ENCODE assay signal across 8 cellular contexts in genomic region chr2:87454421-87454820, GRCh38.
DNase-seq lines count a peak whose midpoint lies in the region; ATAC-seq, FAIRE-seq and TF ChIP-seq lines count a peak whose summit lies in the region.
"Not testable (repeated sequence)": the region's sequence is repeated elsewhere in the genome, so short reads cannot be mapped to it uniquely, and the experiment has no call there.

No MANE protein-coding gene starts in this region.

- H3K4me3 ChIP-seq in Karpas-422 (ENCODE audit: low read length), result peak overlapping the region; percentile 51
- H3K4me3 ChIP-seq in SK-N-MC; body of pancreas; fibroblast of lung (replicated peaks in 1 of 4; ENCODE audit: control extremely low read depth in 1 of 4, insufficient read depth in 1 of 4, low read depth in 3 of 4, low read length in 4 of 4); keratinocyte (ENCODE audit: control insufficient read depth in 2 of 3, extremely low read depth in 1 of 3, insufficient read depth in 2 of 3, low read depth in 1 of 3, low read length in 3 of 3); aorta (ENCODE audit: low read length in 2 of 2): not testable (repeated sequence)

- H3K36me3 Mint-ChIP-seq in progenitor cell of endocrine pancreas (ENCODE audit: insufficient read depth), result not testable (repeated sequence)

- H4K20me1 ChIP-seq in Karpas-422 (ENCODE audit: insufficient read depth, low read depth, low read length); fibroblast of lung (ENCODE audit: control insufficient read depth, extremely low read depth, insufficient read depth, low read length); keratinocyte (ENCODE audit: control insufficient read depth, extremely low read depth, insufficient read depth, low read length): not testable (repeated sequence)

- H3K9me3 ChIP-seq in Karpas-422 (ENCODE audit: low read length); SK-N-MC (ENCODE audit: low read depth, low read length); body of pancreas; fibroblast of lung (ENCODE audit: control insufficient read depth, insufficient read depth, low read depth, low read length); keratinocyte (ENCODE audit: control insufficient read depth, low read depth, low read length); aorta (ENCODE audit: control insufficient read depth, low read length): not testable (repeated sequence)

- H3K4me1 ChIP-seq in Karpas-422 (ENCODE audit: low read length) (peaks cover 20% of the 10 kb centered on the region), keratinocyte (ENCODE audit: control insufficient read depth, extremely low read depth, insufficient read depth, low read length) (peaks cover 15% of the 10 kb centered on the region)
- not testable (repeated sequence) for H3K4me1 ChIP-seq in body of pancreas; fibroblast of lung (ENCODE audit: control insufficient read depth, extremely low read depth, insufficient read depth, low read length); aorta (ENCODE audit: control insufficient read depth in 1 of 2, insufficient read depth in 2 of 2, low read length in 2 of 2)

- not testable (repeated sequence) for H3K36me3 ChIP-seq in Karpas-422 (ENCODE audit: insufficient read depth, low read length); SK-N-MC (ENCODE audit: insufficient read depth, low read length); body of pancreas (replicated peaks in 1 of 2; ENCODE audit: insufficient read depth in 1 of 2, low read depth in 2 of 2); fibroblast of lung (ENCODE audit: control insufficient read depth, insufficient read depth, low read length); keratinocyte (ENCODE audit: control insufficient read depth in 2 of 2, extremely low read depth in 1 of 2, insufficient read depth in 2 of 2, low read length in 2 of 2); aorta (ENCODE audit: control insufficient read depth in 1 of 2, insufficient read depth in 2 of 2, low read length in 1 of 2)

- FAIRE-seq in keratinocyte (lab: Jason Lieb, UNC), result not testable (repeated sequence)

- H3K9me3 Mint-ChIP-seq in progenitor cell of endocrine pancreas (ENCODE audit: low read depth), result not testable (repeated sequence)

- H3K9ac ChIP-seq in Karpas-422 (ENCODE audit: low read length), result peak overlapping the region; percentile 29
- not testable (repeated sequence) for H3K9ac ChIP-seq in SK-N-MC (ENCODE audit: insufficient read length); fibroblast of lung (ENCODE audit: insufficient read depth, low read length); keratinocyte (ENCODE audit: control insufficient read depth, extremely low read depth, insufficient read depth, low read length)

- not testable (repeated sequence) for H2AFZ ChIP-seq in Karpas-422 (ENCODE audit: low read length); fibroblast of lung (ENCODE audit: low read length); keratinocyte (ENCODE audit: control insufficient read depth, low read length)

- TF ChIP-seq POLR2A in body of pancreas (IDR thresholded peaks at IDR 0.05), result not testable (repeated sequence)

- intact Hi-C loops in body of pancreas (cut with DNase I); aorta (cut with DNase I): not testable (repeated sequence)

- H3K4me3 Mint-ChIP-seq in progenitor cell of endocrine pancreas (ENCODE audit: low read depth), result not testable (repeated sequence)

- dilution Hi-C loops in keratinocyte (cut with MboI; ENCODE audit: extremely low pct_ligation_motif_present, low sequenced_read_pairs), result not testable (repeated sequence)

- TF ChIP-seq CTCF in body of pancreas (IDR thresholded peaks at IDR 0.05); fibroblast of lung (conservative IDR thresholded peaks at IDR 0.05 in 1 of 2, IDR thresholded peaks at IDR 0.05 in 1 of 2; ENCODE audit: low read depth in 1 of 2, low read length in 2 of 2); keratinocyte (optimal IDR thresholded peaks at IDR 0.05 in 1 of 3, IDR thresholded peaks at IDR 0.05 in 1 of 3, conservative IDR thresholded peaks at IDR 0.05 in 1 of 3; ENCODE audit: extremely low read depth in 1 of 3, insufficient read depth in 2 of 3, low read length in 3 of 3); progenitor cell of endocrine pancreas (IDR thresholded peaks at IDR 0.05; ENCODE audit: unreplicated experiment): not testable (repeated sequence)

- WGBS in body of pancreas, 2 donors, result 48 to 59% methylated on average over 2 of the region's 2 CpGs
- WGBS in aorta, 2 donors, result 21 to 26% methylated on average over 2 of the region's 2 CpGs

- DNase-seq in ELR (ENCODE audit: low read depth) (peak; percentile 76), Karpas-422 (peak; percentile 59), fibroblast of lung (ENCODE audit: low read depth in 2 of 2) (peak; percentile 66 to 86)
- not testable (repeated sequence) for DNase-seq in SK-N-MC (ENCODE audit: low read depth, low spot score); body of pancreas; keratinocyte (ENCODE audit: low read depth, low spot score); progenitor cell of endocrine pancreas (ENCODE audit: low spot score, unreplicated experiment); aorta

- not testable (repeated sequence) for H3K27me3 Mint-ChIP-seq in progenitor cell of endocrine pancreas

- not testable (repeated sequence) for ATAC-seq in body of pancreas; aorta (ENCODE audit: low FRiP score)

- peak overlapping the region; percentile 33 for H3K27ac Mint-ChIP-seq in progenitor cell of endocrine pancreas

- H3K9me1 ChIP-seq in keratinocyte (ENCODE audit: control insufficient read depth, extremely low read depth, insufficient read depth, low read length), result not testable (repeated sequence)

- peaks cover 25% of the 10 kb centered on the region for H3K79me2 ChIP-seq in Karpas-422 (ENCODE audit: low read length)
- H3K79me2 ChIP-seq in fibroblast of lung (ENCODE audit: control insufficient read depth, insufficient read depth, low read length), result peaks cover 18% of the 10 kb centered on the region
- peaks cover 25% of the 10 kb centered on the region for H3K79me2 ChIP-seq in keratinocyte (ENCODE audit: control insufficient read depth, insufficient read depth, low read length)

- H3K27ac ChIP-seq in Karpas-422 (ENCODE audit: low read length), result peak overlapping the region; percentile 67
- H3K27ac ChIP-seq in SK-N-MC, result peak overlapping the region; percentile 74; the same call in 1 of the 2 replicates
- peak overlapping the region in 3 of 4 donors; percentile 58 to 77 (median 68) for H3K27ac ChIP-seq in body of pancreas
- peak overlapping the region; percentile 69 for H3K27ac ChIP-seq in fibroblast of lung (ENCODE audit: insufficient read depth, low read length)
- peak overlapping the region; percentile 31 for H3K27ac ChIP-seq in keratinocyte (ENCODE audit: control insufficient read depth, insufficient read depth, low read length)
- H3K27ac ChIP-seq in aorta (ENCODE audit: low read depth in 1 of 2, low read length in 2 of 2), result peak overlapping the region; percentile 67 to 78

- H3K4me2 ChIP-seq in Karpas-422 (ENCODE audit: low read depth, low read length, poor library complexity, severe bottlenecking), result peak overlapping the region; percentile 51
- H3K4me2 ChIP-seq in fibroblast of lung (ENCODE audit: extremely low read depth, insufficient read depth, low read length), result peak overlapping the region; percentile 7
- H3K4me2 ChIP-seq in keratinocyte (ENCODE audit: control insufficient read depth, extremely low read depth, insufficient read depth, low read depth, low read length), result peak overlapping the region; percentile 16

- not testable (repeated sequence) for H3K4me1 Mint-ChIP-seq in progenitor cell of endocrine pancreas (ENCODE audit: low read depth)

- H3K27me3 ChIP-seq in Karpas-422 (ENCODE audit: low read length); body of pancreas; fibroblast of lung (ENCODE audit: control insufficient read depth, insufficient read depth, low read length); keratinocyte (ENCODE audit: control insufficient read depth, extremely low read depth, insufficient read depth, low read length); aorta (ENCODE audit: control insufficient read depth in 1 of 2, insufficient read depth in 2 of 2, low read length in 1 of 2): not testable (repeated sequence)

- H3K9me2 ChIP-seq in Karpas-422 (replicated peaks; ENCODE audit: insufficient read depth, low read length), result not testable (repeated sequence)
